In genomic region chr4:100935090-100935489, GRCh38 we compare ENCODE assay signal across 11 cellular contexts.
DNase-seq lines count a peak whose midpoint lies in the region; ATAC-seq and TF ChIP-seq lines count a peak whose summit lies in the region.
"Had no signal": no experiment of that assay in that cellular context is flagged by ENCODE, and none has a peak within 500 bp of the region (broad histone marks: within the 10 kb centered on the region; RNA-seq: fewer than 3 reads in every experiment).

No MANE protein-coding gene starts in this region.

- H3K27ac ChIP-seq in fibroblast of lung (ENCODE audit: insufficient read depth, low read length): no peak overlapping the region
- H3K27ac ChIP-seq: parathyroid adenoma, thoracic aorta had no signal

- no peaks in the 10 kb centered on the region for H3K79me2 ChIP-seq in fibroblast of lung (ENCODE audit: control insufficient read depth, insufficient read depth, low read length)
- H3K79me2 ChIP-seq: parathyroid adenoma had no signal

- no peak overlapping the region for H3K4me2 ChIP-seq in fibroblast of lung (ENCODE audit: extremely low read depth, insufficient read depth, low read length)

- H3K9me3 Mint-ChIP-seq in stimulated activated naive CD8-positive, alpha-beta T cell treated with anti-CD3 and anti-CD28 coated beads, Interleukin-15, amount 100 ng/mL, for 72 hours: no peaks in the 10 kb centered on the region

- no peaks in the 10 kb centered on the region for H3K36me3 ChIP-seq in fibroblast of lung (ENCODE audit: control insufficient read depth, insufficient read depth, low read length)
- H3K36me3 ChIP-seq in MG63: no peaks in the 10 kb centered on the region
- H3K36me3 ChIP-seq: thoracic aorta had no signal

- no peak overlapping the region for H3K9ac ChIP-seq in fibroblast of lung (ENCODE audit: insufficient read depth, low read length)
- H3K9ac ChIP-seq: parathyroid adenoma had no signal

- peaks cover 10% of the 10 kb centered on the region for H3K4me1 Mint-ChIP-seq in stimulated activated naive CD8-positive, alpha-beta T cell treated with anti-CD3 and anti-CD28 coated beads, Interleukin-15, amount 100 ng/mL, for 72 hours

- peak; percentile 55 for ATAC-seq in stimulated activated naive CD8-positive, alpha-beta T cell treated with anti-CD3 and anti-CD28 coated beads, Interleukin-15, amount 100 ng/mL, for 72 hours
- no peak for ATAC-seq in stimulated activated naive CD8-positive, alpha-beta T cell treated with anti-CD3 and anti-CD28 coated beads, Interleukin-15, Interleukin-2, amounts not matched to agents 100 U/mL and 50 U/mL, for 24 hours
- no peak for ATAC-seq in HG02981 (IDR thresholded peaks at IDR 0.05; ENCODE audit: unreplicated experiment)
- ATAC-seq in HG03457 (IDR thresholded peaks at IDR 0.05; ENCODE audit: unreplicated experiment): no peak

- no peaks in the 10 kb centered on the region for H4K20me1 ChIP-seq in fibroblast of lung (ENCODE audit: control insufficient read depth, extremely low read depth, insufficient read depth, low read length)

- no peaks in the 10 kb centered on the region for H3K4me1 ChIP-seq in fibroblast of lung (ENCODE audit: control insufficient read depth, extremely low read depth, insufficient read depth, low read length)
- H3K4me1 ChIP-seq: parathyroid adenoma had no signal

- H3K4me3 Mint-ChIP-seq in stimulated activated naive CD8-positive, alpha-beta T cell treated with anti-CD3 and anti-CD28 coated beads, Interleukin-15, amount 100 ng/mL, for 72 hours: no peak overlapping the region

- H3K4me3 ChIP-seq in fibroblast of lung (replicated peaks in 1 of 4; ENCODE audit: control extremely low read depth in 1 of 4, insufficient read depth in 1 of 4, low read depth in 3 of 4, low read length in 4 of 4) (no peak overlapping the region), MG63 (no peak overlapping the region)
- H3K4me3 ChIP-seq: thoracic aorta had no signal

- H3K9me3 ChIP-seq in fibroblast of lung (ENCODE audit: control insufficient read depth, insufficient read depth, low read depth, low read length) (no peaks in the 10 kb centered on the region), MG63 (no peaks in the 10 kb centered on the region)
- H3K9me3 ChIP-seq: thoracic aorta had no signal

- peaks cover 28% of the 10 kb centered on the region for H3K27me3 Mint-ChIP-seq in stimulated activated naive CD8-positive, alpha-beta T cell treated with anti-CD3 and anti-CD28 coated beads, Interleukin-15, amount 100 ng/mL, for 72 hours

- no peak overlapping the region for H2AFZ ChIP-seq in fibroblast of lung (ENCODE audit: low read length)
- H2AFZ ChIP-seq: parathyroid adenoma had no signal

- no peaks in the 10 kb centered on the region for H3K27me3 ChIP-seq in fibroblast of lung (ENCODE audit: control insufficient read depth, insufficient read depth, low read length)
- no peaks in the 10 kb centered on the region for H3K27me3 ChIP-seq in MG63

- no peak for DNase-seq in stimulated activated naive CD8-positive, alpha-beta T cell treated with anti-CD3 and anti-CD28 coated beads, Interleukin-15, amount 100 ng/mL, for 72 hours
- DNase-seq in stimulated activated naive CD8-positive, alpha-beta T cell treated with anti-CD3 and anti-CD28 coated beads, Interleukin-15, Interleukin-2, amounts not matched to agents 100 U/mL and 50 U/mL, for 24 hours: no peak
- DNase-seq in NCI-H226: peak; percentile 2
- DNase-seq in fibroblast of lung (ENCODE audit: low read depth in 2 of 2): peak; percentile 3 to 5
- DNase-seq in NCI-H128 (lab: John Stamatoyannopoulos, UW; ENCODE audit: unreplicated experiment): no peak
- no peak for DNase-seq in MG63
- DNase-seq: activated CD4-positive, CD25-positive, alpha-beta regulatory T cell treated with anti-CD3 and anti-CD28 coated beads, Interleukin-2, amount 50 U/mL, for 72 hours had no signal

- no peak overlapping the region for H3K27ac Mint-ChIP-seq in stimulated activated naive CD8-positive, alpha-beta T cell treated with anti-CD3 and anti-CD28 coated beads, Interleukin-15, amount 100 ng/mL, for 72 hours

- peak in 1 of 2 donors; percentile 25 for TF ChIP-seq CTCF in fibroblast of lung (conservative IDR thresholded peaks at IDR 0.05 in 1 of 2, IDR thresholded peaks at IDR 0.05 in 1 of 2; ENCODE audit: low read depth in 1 of 2, low read length in 2 of 2)

Comparison
In these comparisons a context has a peak if more than half of its experiments do, and no peak if none do; other contexts are left out.
1. DNase-seq: peak in NCI-H226 (single experiment) and fibroblast of lung (2 of 2); none in stimulated activated naive CD8-positive, alpha-beta T cell treated with anti-CD3 and anti-CD28 coated beads, Interleukin-15, amount 100 ng/mL, for 72 hours (0 of 2), stimulated activated naive CD8-positive, alpha-beta T cell treated with anti-CD3 and anti-CD28 coated beads, Interleukin-15, Interleukin-2, amounts not matched to agents 100 U/mL and 50 U/mL, for 24 hours (single experiment), NCI-H128 (single experiment) and MG63 (single experiment).